In the genomic region with DNA sequence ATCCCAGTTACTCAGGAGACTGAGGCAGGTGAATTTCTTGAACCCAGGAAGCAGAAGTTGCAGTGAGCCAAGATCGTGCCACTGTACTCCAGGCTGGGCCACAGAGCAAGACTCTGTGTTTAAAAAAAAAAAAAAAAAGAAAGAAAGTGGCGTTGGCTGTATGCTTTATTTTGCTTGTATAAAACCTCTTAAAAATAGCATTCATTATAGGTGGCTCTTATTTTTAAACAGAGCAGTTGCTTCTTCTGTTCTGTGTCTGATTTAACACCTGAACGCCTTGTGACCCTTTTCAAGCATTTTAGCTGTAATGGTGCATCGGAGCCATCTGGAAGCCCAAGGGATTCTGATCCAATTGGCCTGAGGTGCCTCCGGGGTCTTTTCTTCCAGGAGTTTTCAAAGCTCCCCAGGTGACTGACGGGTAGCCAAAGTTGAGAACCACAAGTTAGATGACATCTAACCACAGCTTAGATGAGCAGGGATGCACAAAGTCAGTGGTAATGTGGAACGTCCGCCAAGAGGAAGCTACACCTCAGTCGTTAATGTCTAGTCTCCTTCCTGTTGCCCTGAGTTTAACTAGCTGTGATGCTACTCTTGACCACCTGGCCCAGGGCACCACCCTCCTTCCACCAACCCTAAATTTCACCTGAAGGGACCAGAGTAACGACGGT, we compare ENCODE assay signal across 2 cellular contexts.
TF ChIP-seq lines count a peak whose summit lies in the region.

No MANE protein-coding gene starts in this region.

TF ChIP-seq in GM23338, 12 proteins besides CTCF, POLR2A, EP300 and RAD21 (continued from another document):
- TF ChIP-seq, protein P1, sequence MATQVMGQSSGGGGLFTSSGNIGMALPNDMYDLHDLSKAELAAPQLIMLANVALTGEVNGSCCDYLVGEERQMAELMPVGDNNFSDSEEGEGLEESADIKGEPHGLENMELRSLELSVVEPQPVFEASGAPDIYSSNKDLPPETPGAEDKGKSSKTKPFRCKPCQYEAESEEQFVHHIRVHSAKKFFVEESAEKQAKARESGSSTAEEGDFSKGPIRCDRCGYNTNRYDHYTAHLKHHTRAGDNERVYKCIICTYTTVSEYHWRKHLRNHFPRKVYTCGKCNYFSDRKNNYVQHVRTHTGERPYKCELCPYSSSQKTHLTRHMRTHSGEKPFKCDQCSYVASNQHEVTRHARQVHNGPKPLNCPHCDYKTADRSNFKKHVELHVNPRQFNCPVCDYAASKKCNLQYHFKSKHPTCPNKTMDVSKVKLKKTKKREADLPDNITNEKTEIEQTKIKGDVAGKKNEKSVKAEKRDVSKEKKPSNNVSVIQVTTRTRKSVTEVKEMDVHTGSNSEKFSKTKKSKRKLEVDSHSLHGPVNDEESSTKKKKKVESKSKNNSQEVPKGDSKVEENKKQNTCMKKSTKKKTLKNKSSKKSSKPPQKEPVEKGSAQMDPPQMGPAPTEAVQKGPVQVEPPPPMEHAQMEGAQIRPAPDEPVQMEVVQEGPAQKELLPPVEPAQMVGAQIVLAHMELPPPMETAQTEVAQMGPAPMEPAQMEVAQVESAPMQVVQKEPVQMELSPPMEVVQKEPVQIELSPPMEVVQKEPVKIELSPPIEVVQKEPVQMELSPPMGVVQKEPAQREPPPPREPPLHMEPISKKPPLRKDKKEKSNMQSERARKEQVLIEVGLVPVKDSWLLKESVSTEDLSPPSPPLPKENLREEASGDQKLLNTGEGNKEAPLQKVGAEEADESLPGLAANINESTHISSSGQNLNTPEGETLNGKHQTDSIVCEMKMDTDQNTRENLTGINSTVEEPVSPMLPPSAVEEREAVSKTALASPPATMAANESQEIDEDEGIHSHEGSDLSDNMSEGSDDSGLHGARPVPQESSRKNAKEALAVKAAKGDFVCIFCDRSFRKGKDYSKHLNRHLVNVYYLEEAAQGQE (IDR thresholded peaks at IDR 0.05; ENCODE audit: unreplicated experiment) = no peak
- TF ChIP-seq STAT1 (IDR thresholded peaks at IDR 0.05; ENCODE audit: unreplicated experiment) = no peak
- no peak for TF ChIP-seq JUNB (IDR thresholded peaks at IDR 0.05; ENCODE audit: unreplicated experiment)
- TF ChIP-seq, protein P2, sequence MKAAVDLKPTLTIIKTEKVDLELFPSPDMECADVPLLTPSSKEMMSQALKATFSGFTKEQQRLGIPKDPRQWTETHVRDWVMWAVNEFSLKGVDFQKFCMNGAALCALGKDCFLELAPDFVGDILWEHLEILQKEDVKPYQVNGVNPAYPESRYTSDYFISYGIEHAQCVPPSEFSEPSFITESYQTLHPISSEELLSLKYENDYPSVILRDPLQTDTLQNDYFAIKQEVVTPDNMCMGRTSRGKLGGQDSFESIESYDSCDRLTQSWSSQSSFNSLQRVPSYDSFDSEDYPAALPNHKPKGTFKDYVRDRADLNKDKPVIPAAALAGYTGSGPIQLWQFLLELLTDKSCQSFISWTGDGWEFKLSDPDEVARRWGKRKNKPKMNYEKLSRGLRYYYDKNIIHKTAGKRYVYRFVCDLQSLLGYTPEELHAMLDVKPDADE (IDR thresholded peaks at IDR 0.05) = no peak
- TF ChIP-seq POLR2AphosphoS5 (IDR thresholded peaks at IDR 0.05; ENCODE audit: low read depth) = no peak
- TF ChIP-seq, protein P3, sequence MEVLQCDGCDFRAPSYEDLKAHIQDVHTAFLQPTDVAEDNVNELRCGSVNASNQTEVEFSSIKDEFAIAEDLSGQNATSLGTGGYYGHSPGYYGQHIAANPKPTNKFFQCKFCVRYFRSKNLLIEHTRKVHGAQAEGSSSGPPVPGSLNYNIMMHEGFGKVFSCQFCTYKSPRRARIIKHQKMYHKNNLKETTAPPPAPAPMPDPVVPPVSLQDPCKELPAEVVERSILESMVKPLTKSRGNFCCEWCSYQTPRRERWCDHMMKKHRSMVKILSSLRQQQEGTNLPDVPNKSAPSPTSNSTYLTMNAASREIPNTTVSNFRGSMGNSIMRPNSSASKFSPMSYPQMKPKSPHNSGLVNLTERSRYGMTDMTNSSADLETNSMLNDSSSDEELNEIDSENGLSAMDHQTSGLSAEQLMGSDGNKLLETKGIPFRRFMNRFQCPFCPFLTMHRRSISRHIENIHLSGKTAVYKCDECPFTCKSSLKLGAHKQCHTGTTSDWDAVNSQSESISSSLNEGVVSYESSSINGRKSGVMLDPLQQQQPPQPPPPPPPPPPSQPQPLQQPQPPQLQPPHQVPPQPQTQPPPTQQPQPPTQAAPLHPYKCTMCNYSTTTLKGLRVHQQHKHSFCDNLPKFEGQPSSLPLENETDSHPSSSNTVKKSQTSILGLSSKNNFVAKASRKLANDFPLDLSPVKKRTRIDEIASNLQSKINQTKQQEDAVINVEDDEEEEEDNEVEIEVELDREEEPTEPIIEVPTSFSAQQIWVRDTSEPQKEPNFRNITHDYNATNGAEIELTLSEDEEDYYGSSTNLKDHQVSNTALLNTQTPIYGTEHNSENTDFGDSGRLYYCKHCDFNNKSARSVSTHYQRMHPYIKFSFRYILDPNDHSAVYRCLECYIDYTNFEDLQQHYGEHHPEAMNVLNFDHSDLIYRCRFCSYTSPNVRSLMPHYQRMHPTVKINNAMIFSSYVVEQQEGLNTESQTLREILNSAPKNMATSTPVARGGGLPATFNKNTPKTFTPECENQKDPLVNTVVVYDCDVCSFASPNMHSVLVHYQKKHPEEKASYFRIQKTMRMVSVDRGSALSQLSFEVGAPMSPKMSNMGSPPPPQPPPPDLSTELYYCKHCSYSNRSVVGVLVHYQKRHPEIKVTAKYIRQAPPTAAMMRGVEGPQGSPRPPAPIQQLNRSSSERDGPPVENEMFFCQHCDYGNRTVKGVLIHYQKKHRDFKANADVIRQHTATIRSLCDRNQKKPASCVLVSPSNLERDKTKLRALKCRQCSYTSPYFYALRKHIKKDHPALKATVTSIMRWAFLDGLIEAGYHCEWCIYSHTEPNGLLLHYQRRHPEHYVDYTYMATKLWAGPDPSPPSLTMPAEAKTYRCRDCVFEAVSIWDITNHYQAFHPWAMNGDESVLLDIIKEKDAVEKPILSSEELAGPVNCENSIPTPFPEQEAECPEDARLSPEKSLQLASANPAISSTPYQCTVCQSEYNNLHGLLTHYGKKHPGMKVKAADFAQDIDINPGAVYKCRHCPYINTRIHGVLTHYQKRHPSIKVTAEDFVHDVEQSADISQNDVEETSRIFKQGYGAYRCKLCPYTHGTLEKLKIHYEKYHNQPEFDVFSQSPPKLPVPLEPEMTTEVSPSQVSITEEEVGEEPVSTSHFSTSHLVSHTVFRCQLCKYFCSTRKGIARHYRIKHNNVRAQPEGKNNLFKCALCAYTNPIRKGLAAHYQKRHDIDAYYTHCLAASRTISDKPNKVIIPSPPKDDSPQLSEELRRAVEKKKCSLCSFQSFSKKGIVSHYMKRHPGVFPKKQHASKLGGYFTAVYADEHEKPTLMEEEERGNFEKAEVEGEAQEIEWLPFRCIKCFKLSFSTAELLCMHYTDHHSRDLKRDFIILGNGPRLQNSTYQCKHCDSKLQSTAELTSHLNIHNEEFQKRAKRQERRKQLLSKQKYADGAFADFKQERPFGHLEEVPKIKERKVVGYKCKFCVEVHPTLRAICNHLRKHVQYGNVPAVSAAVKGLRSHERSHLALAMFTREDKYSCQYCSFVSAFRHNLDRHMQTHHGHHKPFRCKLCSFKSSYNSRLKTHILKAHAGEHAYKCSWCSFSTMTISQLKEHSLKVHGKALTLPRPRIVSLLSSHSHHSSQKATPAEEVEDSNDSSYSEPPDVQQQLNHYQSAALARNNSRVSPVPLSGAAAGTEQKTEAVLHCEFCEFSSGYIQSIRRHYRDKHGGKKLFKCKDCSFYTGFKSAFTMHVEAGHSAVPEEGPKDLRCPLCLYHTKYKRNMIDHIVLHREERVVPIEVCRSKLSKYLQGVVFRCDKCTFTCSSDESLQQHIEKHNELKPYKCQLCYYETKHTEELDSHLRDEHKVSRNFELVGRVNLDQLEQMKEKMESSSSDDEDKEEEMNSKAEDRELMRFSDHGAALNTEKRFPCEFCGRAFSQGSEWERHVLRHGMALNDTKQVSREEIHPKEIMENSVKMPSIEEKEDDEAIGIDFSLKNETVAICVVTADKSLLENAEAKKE (CRISPR knock-in tag; IDR thresholded peaks at IDR 0.05) = no peak
- no peak for TF ChIP-seq ZNF331 (CRISPR knock-in tag; IDR thresholded peaks at IDR 0.05; ENCODE audit: low read depth)
- no peak for TF ChIP-seq NANOG (IDR thresholded peaks at IDR 0.05; ENCODE audit: borderline replicate concordance)

TF ChIP-seq in SK-N-SH, 30 proteins besides CTCF, POLR2A, EP300 and RAD21 (continued from another document):
- TF ChIP-seq, protein P4, sequence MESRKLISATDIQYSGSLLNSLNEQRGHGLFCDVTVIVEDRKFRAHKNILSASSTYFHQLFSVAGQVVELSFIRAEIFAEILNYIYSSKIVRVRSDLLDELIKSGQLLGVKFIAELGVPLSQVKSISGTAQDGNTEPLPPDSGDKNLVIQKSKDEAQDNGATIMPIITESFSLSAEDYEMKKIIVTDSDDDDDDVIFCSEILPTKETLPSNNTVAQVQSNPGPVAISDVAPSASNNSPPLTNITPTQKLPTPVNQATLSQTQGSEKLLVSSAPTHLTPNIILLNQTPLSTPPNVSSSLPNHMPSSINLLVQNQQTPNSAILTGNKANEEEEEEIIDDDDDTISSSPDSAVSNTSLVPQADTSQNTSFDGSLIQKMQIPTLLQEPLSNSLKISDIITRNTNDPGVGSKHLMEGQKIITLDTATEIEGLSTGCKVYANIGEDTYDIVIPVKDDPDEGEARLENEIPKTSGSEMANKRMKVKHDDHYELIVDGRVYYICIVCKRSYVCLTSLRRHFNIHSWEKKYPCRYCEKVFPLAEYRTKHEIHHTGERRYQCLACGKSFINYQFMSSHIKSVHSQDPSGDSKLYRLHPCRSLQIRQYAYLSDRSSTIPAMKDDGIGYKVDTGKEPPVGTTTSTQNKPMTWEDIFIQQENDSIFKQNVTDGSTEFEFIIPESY (IDR thresholded peaks at IDR 0.05; ENCODE audit: borderline replicate concordance, low read depth) = no peak
- TF ChIP-seq GABPA (IDR thresholded peaks at IDR 0.05; ENCODE audit: low read depth) = no peak
- TF ChIP-seq, protein P5, sequence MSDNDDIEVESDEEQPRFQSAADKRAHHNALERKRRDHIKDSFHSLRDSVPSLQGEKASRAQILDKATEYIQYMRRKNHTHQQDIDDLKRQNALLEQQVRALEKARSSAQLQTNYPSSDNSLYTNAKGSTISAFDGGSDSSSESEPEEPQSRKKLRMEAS (IDR thresholded peaks at IDR 0.05; ENCODE audit: low read depth) = no peak
TF ChIP-seq in SK-N-SH: peak in this region for 0.
